9 cellular contexts compared by ENCODE assay signal in the genomic region with DNA sequence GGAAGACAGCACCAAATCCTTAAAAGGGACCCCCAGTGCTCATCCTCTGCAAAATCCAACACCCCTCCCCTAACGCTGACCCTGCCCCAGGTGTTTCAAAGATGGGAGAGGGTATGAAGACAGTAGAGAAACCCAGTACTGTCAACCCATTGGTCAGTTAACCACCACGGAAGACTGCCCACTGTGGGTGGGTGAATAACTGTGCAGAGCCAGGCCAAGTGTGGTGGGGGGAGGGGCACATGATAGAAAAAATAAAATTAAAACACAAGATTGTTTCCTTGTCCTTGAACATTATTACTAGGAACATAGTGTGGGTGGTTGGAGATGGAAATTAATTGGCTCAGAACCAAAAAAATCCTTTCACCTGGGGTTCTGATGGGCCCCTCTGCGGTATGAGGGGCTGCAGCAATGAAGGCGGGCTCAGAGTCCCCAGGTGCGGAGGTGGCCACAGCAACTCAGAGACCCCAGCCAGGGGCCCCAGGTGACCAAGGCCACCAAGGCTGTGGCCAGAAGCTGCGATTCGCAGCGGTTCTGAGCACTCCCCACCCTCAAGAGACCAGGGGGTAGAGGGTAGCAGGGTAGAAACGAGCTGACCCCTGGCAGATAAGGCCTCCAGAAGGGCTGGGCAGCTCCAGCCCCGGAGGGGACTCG. TPM values are rescaled to one million over a fixed set of nuclear protein-coding genes. Genes with fewer than 3 reads are reported as not detected.
DNase-seq lines count a peak whose midpoint lies in the region; ATAC-seq lines count a peak whose summit lies in the region.
"Had no signal": no experiment of that assay in that cellular context is flagged by ENCODE, and none has a peak within 500 bp of the region (broad histone marks: within the 10 kb centered on the region; RNA-seq: fewer than 3 reads in every experiment).

No MANE protein-coding gene starts in this region.

- H3K27ac ChIP-seq in ACC112 (ENCODE audit: low read depth, low read length) (peak overlapping the region; percentile 91), HUES64 (ENCODE audit: low read depth, low read length) (peak overlapping the region; percentile 93), mesenchymal stem cell (ENCODE audit: low read length, poor library complexity, severe bottlenecking) (peak overlapping the region; percentile 78)
- H3K27ac ChIP-seq: neutrophil had no signal

- H4K8ac ChIP-seq in mesenchymal stem cell (ENCODE audit: low read length), result peak overlapping the region; percentile 85

- H3K4me1 ChIP-seq in ACC112 (ENCODE audit: control insufficient read depth, insufficient read depth, low read length, unreplicated experiment), result peaks cover 37% of the 10 kb centered on the region
- H3K4me1 ChIP-seq in HUES64 (ENCODE audit: insufficient read depth, low read length), result peaks cover 35% of the 10 kb centered on the region
- H3K4me1 ChIP-seq in mesenchymal stem cell (ENCODE audit: control insufficient read depth, insufficient read depth, low read depth, low read length), result peaks cover 30% of the 10 kb centered on the region

- H3K79me1 ChIP-seq in mesenchymal stem cell (replicated peaks; ENCODE audit: low read length, poor library complexity, severe bottlenecking), result peaks cover 19% of the 10 kb centered on the region

- peak overlapping the region; percentile 95 for H3K4me3 ChIP-seq in ACC112 (ENCODE audit: low read depth, low read length)
- peak overlapping the region; percentile 74 for H3K4me3 ChIP-seq in HUES64 (ENCODE audit: low read length)
- peak overlapping the region; percentile 81 to 97 for H3K4me3 ChIP-seq in mesenchymal stem cell (ENCODE audit: insufficient read depth in 1 of 2, low read depth in 1 of 2, low read length in 2 of 2)

- peak overlapping the region in 1 of 2 experiments; percentile 90 for H3K23ac ChIP-seq in mesenchymal stem cell (ENCODE audit: low read length in 2 of 2)

- H3K36me3 ChIP-seq in ACC112 (ENCODE audit: insufficient read depth, low read length), result peaks cover 15% of the 10 kb centered on the region; the same call in 1 of the 2 replicates
- peaks cover 57% of the 10 kb centered on the region for H3K36me3 ChIP-seq in HUES64 (ENCODE audit: insufficient read depth, low read length)
- peaks cover 42 to 52% of the 10 kb centered on the region in 2 experiments for H3K36me3 ChIP-seq in mesenchymal stem cell (ENCODE audit: control insufficient read depth in 1 of 2, insufficient read depth in 2 of 2, low read depth in 1 of 2, low read length in 2 of 2)

- in situ Hi-C loops in T47D (cut with HindIII; ENCODE audit: low pct_unique_long_range_greater_than_20kb, low sequenced_read_pairs), result no loop called here

- peak overlapping the region; percentile 94 for H2AK5ac ChIP-seq in mesenchymal stem cell (ENCODE audit: low read length, severe bottlenecking)

- peaks cover 39% of the 10 kb centered on the region for H3K79me2 ChIP-seq in ACC112 (ENCODE audit: control insufficient read depth, insufficient read depth, low read length, unreplicated experiment)

- H4K91ac ChIP-seq in mesenchymal stem cell (ENCODE audit: low read length), result peak overlapping the region; percentile 84

- H3K9ac ChIP-seq in HUES64 (ENCODE audit: low read depth, low read length) (peak overlapping the region; percentile 74), mesenchymal stem cell (ENCODE audit: low read length) (peak overlapping the region; percentile 97)

- 10% methylated on average over 10 of the region's 11 CpGs for whole genome bisulfite sequencing in HUES64
- 2% methylated on average over 9 of the region's 11 CpGs for WGBS in mesenchymal stem cell

- no peaks in the 10 kb centered on the region for H3K9me3 ChIP-seq in HUES64 (ENCODE audit: insufficient read depth, low read depth, low read length)
- no peaks in the 10 kb centered on the region for H3K9me3 ChIP-seq in mesenchymal stem cell (ENCODE audit: control insufficient read depth, low read length)
- H3K9me3 ChIP-seq: neutrophil had no signal

- H2AFZ ChIP-seq in ACC112 (ENCODE audit: low read length, unreplicated experiment) (no peak overlapping the region), mesenchymal stem cell (ENCODE audit: low read depth, low read length) (no peak overlapping the region)

- no peaks in the 10 kb centered on the region for H3K27me3 ChIP-seq in ACC112 (ENCODE audit: insufficient read depth, low read length)
- no peaks in the 10 kb centered on the region for H3K27me3 ChIP-seq in HUES64 (ENCODE audit: insufficient read depth, low read length)
- H3K27me3 ChIP-seq in mesenchymal stem cell (ENCODE audit: control insufficient read depth in 1 of 2, insufficient read depth in 1 of 2, low read length in 2 of 2), result no peaks in the 10 kb centered on the region

- H3K4ac ChIP-seq in mesenchymal stem cell (ENCODE audit: low read depth in 1 of 2, low read length in 2 of 2), result peak overlapping the region; percentile 32 to 93

- peak overlapping the region; percentile 91 for H2BK120ac ChIP-seq in mesenchymal stem cell (ENCODE audit: low read depth, low read length)

- peak overlapping the region; percentile 19 to 87 for H3K14ac ChIP-seq in mesenchymal stem cell (ENCODE audit: low read length in 2 of 2)

- peak overlapping the region; percentile 94 for H2BK15ac ChIP-seq in mesenchymal stem cell (ENCODE audit: low read depth, poor library complexity, severe bottlenecking)

- H2BK5ac ChIP-seq in mesenchymal stem cell (ENCODE audit: low read depth, low read length, poor library complexity, severe bottlenecking), result peak overlapping the region; percentile 84

- H2BK12ac ChIP-seq in mesenchymal stem cell (ENCODE audit: low read length in 2 of 2), result peak overlapping the region; percentile 83 to 86

- DNase-seq in T47D (ENCODE audit: low read depth in 1 of 2, low spot score in 1 of 2) (peak; percentile 67 to 77), mesenchymal stem cell (peak; percentile 66), NCI-H1048 (lab: John Stamatoyannopoulos, UW) (no peak)

- peak overlapping the region; percentile 96 to 97 for H3K18ac ChIP-seq in mesenchymal stem cell (ENCODE audit: low read depth in 1 of 2, low read length in 2 of 2)

- ATAC-seq in GM18861 (IDR thresholded peaks at IDR 0.05; ENCODE audit: unreplicated experiment), result no peak
- ATAC-seq in GM21786 (IDR thresholded peaks at IDR 0.05; ENCODE audit: unreplicated experiment), result no peak
- ATAC-seq in GM21390 (IDR thresholded peaks at IDR 0.05; ENCODE audit: unreplicated experiment), result no peak

- H3K4me2 ChIP-seq in mesenchymal stem cell (ENCODE audit: low read length, poor library complexity, severe bottlenecking), result peak overlapping the region; percentile 92

RNA-seq across cellular contexts. Expression of gene TNKS1BP1, which starts 1.1 kb away (rescaled TPM):
- 76.8 TPM for polyA plus RNA-seq in HUES64 (2013, experiment 1 of 2)
- polyA plus RNA-seq in HUES64 (2013, experiment 2 of 2), result 83.7 TPM
- 141 TPM for polyA plus RNA-seq in mesenchymal stem cell (2013, experiment 1 of 2)
- 142 TPM for polyA plus RNA-seq in mesenchymal stem cell (2013, experiment 2 of 2)

RNA-seq across cellular contexts. Expression of gene SSRP1, which starts 12.1 kb away (rescaled TPM):
- polyA plus RNA-seq in HUES64 (2013, experiment 1 of 2), result 233 TPM
- 249 TPM for polyA plus RNA-seq in HUES64 (2013, experiment 2 of 2)
- polyA plus RNA-seq in mesenchymal stem cell (2013, experiment 1 of 2), result 79.2 TPM
- polyA plus RNA-seq in mesenchymal stem cell (2013, experiment 2 of 2), result 75.1 TPM

RNA-seq across cellular contexts. Expression of gene P2RX3, which starts 14.5 kb away (rescaled TPM):
- polyA plus RNA-seq in HUES64 (2013, experiment 1 of 2), result 1.00 TPM
- 2.4 TPM for polyA plus RNA-seq in HUES64 (2013, experiment 2 of 2)
- polyA plus RNA-seq in mesenchymal stem cell (2013, experiment 1 of 2), result not detected
- polyA plus RNA-seq in mesenchymal stem cell (2013, experiment 2 of 2), result not detected

RNA-seq across cellular contexts. Expression of gene PRG3, which starts 57.3 kb away (rescaled TPM):
- not detected for polyA plus RNA-seq in HUES64 (2013, experiment 1 of 2)
- polyA plus RNA-seq in HUES64 (2013, experiment 2 of 2), result not detected
- not detected for polyA plus RNA-seq in mesenchymal stem cell (2013, experiment 1 of 2)
- polyA plus RNA-seq in mesenchymal stem cell (2013, experiment 2 of 2), result not detected
